Comparison of ENCODE assay signal across 19 cellular contexts in the genomic region with DNA sequence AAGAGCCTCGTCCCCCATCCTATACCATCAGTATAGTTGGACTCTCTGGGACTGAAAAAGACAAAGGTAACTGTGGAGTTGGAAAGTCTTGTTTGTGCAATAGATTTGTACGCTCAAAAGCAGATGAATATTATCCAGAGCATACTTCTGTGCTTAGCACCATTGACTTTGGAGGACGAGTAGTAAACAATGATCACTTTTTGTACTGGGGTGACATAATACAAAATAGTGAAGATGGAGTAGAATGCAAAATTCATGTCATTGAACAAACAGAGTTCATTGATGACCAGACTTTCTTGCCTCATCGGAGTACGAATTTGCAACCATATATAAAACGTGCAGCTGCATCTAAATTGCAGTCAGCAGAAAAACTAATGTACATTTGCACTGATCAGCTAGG. TPM values are rescaled to one million over a fixed set of nuclear protein-coding genes. Genes with fewer than 3 reads are reported as not detected.
A peak's percentile ranks its signal among the peaks of the same experiment; 100 is the strongest.
DNase-seq lines count a peak whose midpoint lies in the region; ATAC-seq and TF ChIP-seq lines count a peak whose summit lies in the region.
"Had no signal": no experiment of that assay in that cellular context is flagged by ENCODE, and none has a peak within 500 bp of the region (broad histone marks: within the 10 kb centered on the region; RNA-seq: fewer than 3 reads in every experiment).

No MANE protein-coding gene starts in this region.

- H3K4me3 ChIP-seq in uterus (no peak overlapping the region), PC-3 (ENCODE audit: low read length) (no peak overlapping the region)
- H3K4me3 ChIP-seq: SJCRH30 had no signal

- H3K4me1 ChIP-seq in uterus: peaks cover 0 to 5% of the 10 kb centered on the region in 2 donors
- peaks cover 16% of the 10 kb centered on the region for H3K4me1 ChIP-seq in PC-3 (ENCODE audit: insufficient read depth, low read length)

- ATAC-seq in GM18909 (IDR thresholded peaks at IDR 0.05; ENCODE audit: poor library complexity, unreplicated experiment) (no peak), PC-3 (no peak)

- H3K36me3 ChIP-seq in uterus (no peaks in the 10 kb centered on the region), PC-3 (ENCODE audit: low read depth, low read length) (peaks cover 25% of the 10 kb centered on the region)

- H3K9ac ChIP-seq in PC-3 (ENCODE audit: low read length): no peak overlapping the region
- H3K9ac ChIP-seq: KMS-11 had no signal

- H3K27ac ChIP-seq in caudate nucleus (ENCODE audit: low read depth, low read length): peak overlapping the region; percentile 38
- peak overlapping the region; percentile 75 for H3K27ac ChIP-seq in substantia nigra (ENCODE audit: low read depth, low read length, poor library complexity, severe bottlenecking)
- H3K27ac ChIP-seq in uterus: no peak overlapping the region
- H3K27ac ChIP-seq in PC-3 (ENCODE audit: low read length): no peak overlapping the region
- H3K27ac ChIP-seq: HL-60, KMS-11, SJCRH30 had no signal

- H3F3A ChIP-seq in PC-3 (ENCODE audit: low read length, unreplicated experiment): no peaks in the 10 kb centered on the region

- H3K9me3 ChIP-seq in uterus: no peaks in the 10 kb centered on the region
- no peaks in the 10 kb centered on the region for H3K9me3 ChIP-seq in PC-3 (ENCODE audit: low read length)
- H3K9me3 ChIP-seq: SJCRH30 had no signal

- CTCF ChIA-PET in PC-3 (lab: Charles Lee): no interaction called here

- H2AFZ ChIP-seq in PC-3 (ENCODE audit: low read length): no peak overlapping the region

- TF ChIP-seq CTCF in uterus (IDR thresholded peaks at IDR 0.05) (no peak), PC-3 (conservative IDR thresholded peaks at IDR 0.05; ENCODE audit: low read depth, low read length) (no peak)

- no peak overlapping the region for H3K4me2 ChIP-seq in PC-3 (ENCODE audit: low read length)
- H3K4me2 ChIP-seq: KMS-11 had no signal

- DNase-seq in Ammon's horn (ENCODE audit: low spot score) (peak; percentile 30), caudate nucleus (lab: John Stamatoyannopoulos, UW) (no peak), inferior parietal cortex (ENCODE audit: extremely low spot score) (peak; percentile 44), substantia nigra (lab: John Stamatoyannopoulos, UW) (no peak), uterus (no peak), PC-3 (no peak)
- DNase-seq: DMS53, GDM1, H9, HFFc6, NCI-H1105, NCI-H146, NCI-H2029 treated with DMSO at 0.1 percent for 48 hours, NCI-H524 treated with DMSO at 0.1 percent for 48 hours, NCI-H82, SJCRH30 had no signal

- intact Hi-C loops in uterus (cut with DNase I; ENCODE audit: low total_unique reads) (no loop called here), PC-3 (cut with micrococcal nuclease) (no loop called here)

- POLR2A ChIA-PET in PC-3 (lab: Charles Lee; ENCODE audit: unreplicated experiment): no interaction called here

- peaks cover 28% of the 10 kb centered on the region for H4K20me1 ChIP-seq in PC-3 (ENCODE audit: low read length)

- no TSS peak for BruUV-seq in PC-3 (replicated peaks; lab: Mats Ljungman, UMichigan)

- no peaks in the 10 kb centered on the region for H3K9me2 ChIP-seq in PC-3 (replicated peaks; ENCODE audit: low read length)

- no peaks in the 10 kb centered on the region for H3K27me3 ChIP-seq in uterus
- no peaks in the 10 kb centered on the region for H3K27me3 ChIP-seq in PC-3 (ENCODE audit: low read length)
- H3K27me3 ChIP-seq: SJCRH30 had no signal

- no peak for TF ChIP-seq POLR2A in uterus (IDR thresholded peaks at IDR 0.05)

- peaks cover 57% of the 10 kb centered on the region for H3K79me2 ChIP-seq in PC-3 (ENCODE audit: low read length)

RNA-seq across cellular contexts. Expression of a gene that starts 13.6 kb away (rescaled TPM):
- total RNA-seq in uterus (100 to 1,000 TPM in 3 of 4 donors, 10 to 100 TPM in 1; 83.8 to 298 (median 159) TPM), PC-3 (2014; rRNA removed) (46.4 and 62.1 TPM in 2 replicates)

Comparison
In these comparisons a context has a peak if more than half of its experiments do, and no peak if none do; other contexts are left out.
1. DNase-seq: peak in Ammon's horn (single experiment) and inferior parietal cortex (single experiment); none in caudate nucleus (0 of 61), substantia nigra (0 of 49), uterus (0 of 2) and PC-3 (single experiment).
2. H3K27ac ChIP-seq: peak in caudate nucleus (single experiment) and substantia nigra (single experiment); none in uterus (0 of 2) and PC-3 (single experiment).